Comparison of ENCODE assay signal across 19 cellular contexts in the genomic region with DNA sequence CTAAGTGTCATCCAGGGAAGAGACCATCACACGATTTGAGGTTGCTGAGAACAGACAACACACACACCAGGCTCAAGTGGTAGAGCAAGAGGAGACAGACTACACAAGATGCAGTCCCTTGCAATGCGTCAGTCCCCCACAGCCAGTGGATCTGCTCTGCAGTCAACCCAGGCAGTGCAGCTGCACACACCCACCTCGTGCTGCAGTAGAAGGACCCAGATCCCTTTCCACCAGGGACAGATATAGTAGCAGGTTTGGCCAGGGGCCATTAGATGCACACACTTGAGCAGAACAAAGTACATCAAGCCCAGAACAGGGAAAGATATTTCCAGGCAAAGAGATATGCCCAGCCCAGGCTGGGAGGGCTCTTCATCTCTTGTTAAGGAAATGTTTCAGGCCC.
"Had no signal": no experiment of that assay in that cellular context is flagged by ENCODE, and none has a peak within 500 bp of the region (broad histone marks: within the 10 kb centered on the region; RNA-seq: fewer than 3 reads in every experiment).

No MANE protein-coding gene starts in this region.

- H3K9me3 ChIP-seq: gastroesophageal sphincter, left lung, tibial nerve had no signal

- H3K9me3 Mint-ChIP-seq: activated T-helper 2 cell treated with anti-CD3 and anti-CD28 coated beads, Interferon-gamma antibody, Interleukin-2, Interleukin-4, amounts not matched to agents 10 μg/mL and 5 μg/mL and 100 μg/mL, durations not matched to agents 14 hours and 24 hours and 36 hours had no signal

- H3K4me1 ChIP-seq: left lung, tibial nerve had no signal

- H3K27ac Mint-ChIP-seq: activated naive CD8-positive, alpha-beta T cell; activated T-helper 2 cell treated with anti-CD3 and anti-CD28 coated beads, Interferon-gamma antibody, Interleukin-2, Interleukin-4, amounts not matched to agents 10 μg/mL and 5 μg/mL and 100 μg/mL, durations not matched to agents 14 hours and 24 hours and 36 hours; T-helper 17 cell had no signal

- DNase-seq: activated CD4-positive, alpha-beta T cell treated with anti-CD3 and anti-CD28 coated beads for 4 hours; activated CD4-positive, alpha-beta T cell treated with anti-CD3 and anti-CD28 coated beads, Interleukin-2, amount 50 U/mL, for 48 hours; activated CD4-positive, CD25-positive, alpha-beta regulatory T cell; activated CD8-positive, alpha-beta memory T cell treated with anti-CD3 and anti-CD28 coated beads, Interleukin-2, amount 50 U/mL, for 48 hours; activated naive CD4-positive, alpha-beta T cell; activated T-cell treated with anti-CD3 and anti-CD28 coated beads, Interleukin-2, amount 50 U/mL, for 4 hours; cerebellar nuclear complex; cortex of kidney; left lung; nucleus accumbens; stimulated activated CD4-positive, alpha-beta T cell treated with anti-CD3 and anti-CD28 coated beads, Interleukin-4, amount 100 ng/mL, for 1 hour; stimulated activated naive CD8-positive, alpha-beta T cell treated with anti-CD3 and anti-CD28 coated beads, Interleukin-15, Interleukin-2, amounts not matched to agents 100 U/mL and 50 U/mL, for 24 hours; SW 1271; T-helper 17 cell had no signal

- H3K27me3 ChIP-seq: gastroesophageal sphincter, left lung, tibial nerve had no signal

- H3K36me3 Mint-ChIP-seq: activated naive CD8-positive, alpha-beta T cell had no signal

- H3K36me3 ChIP-seq: gastroesophageal sphincter, left lung, tibial nerve had no signal

- ATAC-seq: activated T-cell treated with anti-CD3 and anti-CD28 coated beads, Interleukin-2, amount 50 U/mL, for 4 hours; gastroesophageal sphincter; left lung; stimulated activated naive CD8-positive, alpha-beta T cell treated with anti-CD3 and anti-CD28 coated beads, Interleukin-15, Interleukin-2, amounts not matched to agents 100 U/mL and 50 U/mL, for 24 hours; T-helper 17 cell had no signal

- H3K4me3 Mint-ChIP-seq: activated naive CD8-positive, alpha-beta T cell; activated T-cell treated with anti-CD3 and anti-CD28 coated beads, Interleukin-2, amount 50 U/mL, for 4 hours; T-helper 17 cell had no signal

- H3K4me1 Mint-ChIP-seq: T-helper 17 cell had no signal

- H3K4me3 ChIP-seq: gastroesophageal sphincter, left lung, tibial nerve had no signal

- H3K27ac ChIP-seq: epithelial cell of prostate, gastroesophageal sphincter, left lung, tibial nerve had no signal
